In genomic region chr20:31633339-31633914, GRCh38 we compare ENCODE assay signal across 7 cellular contexts. TPM values are rescaled to one million over a fixed set of nuclear protein-coding genes. Genes with fewer than 3 reads are reported as not detected.
"Had no signal": no experiment of that assay in that cellular context is flagged by ENCODE, and none has a peak within 500 bp of the region (broad histone marks: within the 10 kb centered on the region; RNA-seq: fewer than 3 reads in every experiment).

No MANE protein-coding gene starts in this region.

- H3K4me3 ChIP-seq: sigmoid colon had no signal

- H3K4me1 ChIP-seq: sigmoid colon had no signal

- DNase-seq: sigmoid colon had no signal

- H3K27ac ChIP-seq: sigmoid colon had no signal

- H3K9me3 ChIP-seq: sigmoid colon had no signal

- H3K36me3 ChIP-seq: sigmoid colon had no signal

RNA-seq across cellular contexts. Expression of gene COX4I2, which starts 4.3 kb away (rescaled TPM):
- total RNA-seq: activated CD8-positive, alpha-beta memory T cell treated with anti-CD3 and anti-CD28 coated beads, Interleukin-2, amount 10 ng/mL, durations not matched to agents 7 days and 5 days; cerebellum; dermis blood vessel endothelial cell; endodermal cell; mammary epithelial cell; natural killer cell had no signal
- polyA plus RNA-seq: mammary epithelial cell had no signal

RNA-seq across cellular contexts. Expression of gene ID1, which starts 28.3 kb away (rescaled TPM):
- total RNA-seq: activated CD8-positive, alpha-beta memory T cell treated with anti-CD3 and anti-CD28 coated beads, Interleukin-2, amount 10 ng/mL, durations not matched to agents 7 days and 5 days had no signal
